1 cellular context compared by ENCODE assay signal in genomic region chr3:127822836-127823589, GRCh38.
A peak's percentile ranks its signal among the peaks of the same experiment; 100 is the strongest.
TF ChIP-seq lines count a peak whose summit lies in the region.

No MANE protein-coding gene starts in this region.

TF ChIP-seq in GM12878, 131 proteins besides CTCF, POLR2A, EP300 and RAD21 (continues in another document):
- TF ChIP-seq DPF2 (IDR thresholded peaks at IDR 0.05) (0 out of 2 replicates have a peak, but pooled peaks have one; percentile 51), ZNF384 (IDR thresholded peaks at IDR 0.05; ENCODE audit: borderline replicate concordance, low read depth, low read length) (no peak), ZNF207 (IDR thresholded peaks at IDR 0.05; ENCODE audit: borderline replicate concordance) (no peak), HDAC6 (IDR thresholded peaks at IDR 0.05; ENCODE audit: unreplicated experiment) (peak; percentile 96), IKZF1 (conservative IDR thresholded peaks at IDR 0.05) (peak; percentile 56; the same call in 1 of the 2 replicates), POLR2AphosphoS5 (IDR thresholded peaks at IDR 0.05; ENCODE audit: low read length) (peak; percentile 44; the same call in 1 of the 2 replicates), YBX1 (IDR thresholded peaks at IDR 0.05) (no peak), NBN (IDR thresholded peaks at IDR 0.05) (0 out of 2 replicates have a peak, but pooled peaks have one; percentile 20), TCF3 (IDR thresholded peaks at IDR 0.05; ENCODE audit: borderline replicate concordance, insufficient read depth, low read depth, low read length) (0 out of 2 replicates have a peak, but pooled peaks have one; percentile 50), RELB (IDR thresholded peaks at IDR 0.05; ENCODE audit: low read depth) (no peak), ASH2L (IDR thresholded peaks at IDR 0.05; ENCODE audit: borderline replicate concordance, low read depth) (0 out of 2 replicates have a peak, but pooled peaks have one; percentile 28), BRCA1 (IDR thresholded peaks at IDR 0.05; ENCODE audit: low read depth, low read length) (no peak), YY1 (IDR thresholded peaks at IDR 0.05; ENCODE audit: low read depth, low read length) (peak; percentile 29; the same call in 1 of the 2 replicates), ZBTB33 (IDR thresholded peaks at IDR 0.05) (no peak), NR2C1 (IDR thresholded peaks at IDR 0.05) (0 out of 2 replicates have a peak, but pooled peaks have one; percentile 19), NKRF (conservative IDR thresholded peaks at IDR 0.05) (peak; percentile 77), EZH2 (IDR thresholded peaks at IDR 0.05; ENCODE audit: borderline replicate concordance, control insufficient read depth, low read depth, low read length) (no peak), STAT1 (conservative IDR thresholded peaks at IDR 0.05) (0 out of 2 replicates have a peak, but pooled peaks have one; percentile 30), FOXM1 (IDR thresholded peaks at IDR 0.05; ENCODE audit: low read depth, low read length) (no peak), LARP7 (IDR thresholded peaks at IDR 0.05) (peak; percentile 66), HDAC2 (IDR thresholded peaks at IDR 0.05) (no peak), TARDBP (IDR thresholded peaks at IDR 0.05; ENCODE audit: borderline replicate concordance) (peak; percentile 62; the same call in 1 of the 2 replicates), CREM (IDR thresholded peaks at IDR 0.05; ENCODE audit: low read depth) (no peak), RAD51 (IDR thresholded peaks at IDR 0.05) (no peak), RCOR1 (conservative IDR thresholded peaks at IDR 0.05; ENCODE audit: low read depth, low read length) (no peak), GATAD2B (conservative IDR thresholded peaks at IDR 0.05; ENCODE audit: low read depth) (peak; percentile 77; the same call in 1 of the 2 replicates), EGR1 (IDR thresholded peaks at IDR 0.05; ENCODE audit: borderline replicate concordance in 1 of 2, low read depth in 2 of 2, low read length in 2 of 2) (peak in 1 of 2 experiments; percentile 47; a peak in 1 of 3 replicates), MTA3 (IDR thresholded peaks at IDR 0.05; ENCODE audit: borderline replicate concordance, low read length) (no peak), NFYA (IDR thresholded peaks at IDR 0.05; ENCODE audit: borderline replicate concordance, low read depth, low read length) (no peak), SREBF2 (IDR thresholded peaks at IDR 0.05; ENCODE audit: low read length) (no peak), PKNOX1 (IDR thresholded peaks at IDR 0.05) (0 out of 2 replicates have a peak, but pooled peaks have one; percentile 7), ZBED1 (IDR thresholded peaks at IDR 0.05; ENCODE audit: borderline replicate concordance) (0 out of 2 replicates have a peak, but pooled peaks have one; percentile 28), PAX5 (IDR thresholded peaks at IDR 0.05; ENCODE audit: borderline replicate concordance, low read depth, low read length) (peak; percentile 38; the same call in 1 of the 2 replicates), ZNF622 (IDR thresholded peaks at IDR 0.05) (no peak), BACH1 (IDR thresholded peaks at IDR 0.05; ENCODE audit: borderline replicate concordance) (peak; percentile 82), CBFB (IDR thresholded peaks at IDR 0.05; ENCODE audit: low read depth) (no peak), SMC3 (IDR thresholded peaks at IDR 0.05; ENCODE audit: borderline replicate concordance, low read length) (peak; percentile 34; the same call in 1 of the 2 replicates), BHLHE40 (IDR thresholded peaks at IDR 0.05; ENCODE audit: borderline replicate concordance in 1 of 2, low read depth in 2 of 2, low read length in 1 of 2) (peak; percentile 29 to 46; a peak in 2 of 4 replicates), RFX5 (IDR thresholded peaks at IDR 0.05; ENCODE audit: low read depth, low read length) (no peak), USF2 (IDR thresholded peaks at IDR 0.05; ENCODE audit: borderline replicate concordance, low read depth, low read length) (no peak), SP1 (IDR thresholded peaks at IDR 0.05; ENCODE audit: low read depth, low read length) (no peak), MYC (IDR thresholded peaks at IDR 0.05; ENCODE audit: insufficient read depth, insufficient read length, insufficient replicate concordance, low read length, severe bottlenecking) (peak; percentile 23)
- TF ChIP-seq, protein P1, sequence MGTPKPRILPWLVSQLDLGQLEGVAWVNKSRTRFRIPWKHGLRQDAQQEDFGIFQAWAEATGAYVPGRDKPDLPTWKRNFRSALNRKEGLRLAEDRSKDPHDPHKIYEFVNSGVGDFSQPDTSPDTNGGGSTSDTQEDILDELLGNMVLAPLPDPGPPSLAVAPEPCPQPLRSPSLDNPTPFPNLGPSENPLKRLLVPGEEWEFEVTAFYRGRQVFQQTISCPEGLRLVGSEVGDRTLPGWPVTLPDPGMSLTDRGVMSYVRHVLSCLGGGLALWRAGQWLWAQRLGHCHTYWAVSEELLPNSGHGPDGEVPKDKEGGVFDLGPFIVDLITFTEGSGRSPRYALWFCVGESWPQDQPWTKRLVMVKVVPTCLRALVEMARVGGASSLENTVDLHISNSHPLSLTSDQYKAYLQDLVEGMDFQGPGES (IDR thresholded peaks at IDR 0.05): no peak
- TF ChIP-seq, protein P2, sequence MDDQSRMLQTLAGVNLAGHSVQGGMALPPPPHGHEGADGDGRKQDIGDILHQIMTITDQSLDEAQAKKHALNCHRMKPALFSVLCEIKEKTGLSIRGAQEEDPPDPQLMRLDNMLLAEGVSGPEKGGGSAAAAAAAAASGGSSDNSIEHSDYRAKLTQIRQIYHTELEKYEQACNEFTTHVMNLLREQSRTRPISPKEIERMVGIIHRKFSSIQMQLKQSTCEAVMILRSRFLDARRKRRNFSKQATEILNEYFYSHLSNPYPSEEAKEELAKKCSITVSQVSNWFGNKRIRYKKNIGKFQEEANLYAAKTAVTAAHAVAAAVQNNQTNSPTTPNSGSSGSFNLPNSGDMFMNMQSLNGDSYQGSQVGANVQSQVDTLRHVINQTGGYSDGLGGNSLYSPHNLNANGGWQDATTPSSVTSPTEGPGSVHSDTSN (IDR thresholded peaks at IDR 0.05; ENCODE audit: insufficient replicate concordance, low read depth, low read length): no peak
- TF ChIP-seq, protein P3, sequence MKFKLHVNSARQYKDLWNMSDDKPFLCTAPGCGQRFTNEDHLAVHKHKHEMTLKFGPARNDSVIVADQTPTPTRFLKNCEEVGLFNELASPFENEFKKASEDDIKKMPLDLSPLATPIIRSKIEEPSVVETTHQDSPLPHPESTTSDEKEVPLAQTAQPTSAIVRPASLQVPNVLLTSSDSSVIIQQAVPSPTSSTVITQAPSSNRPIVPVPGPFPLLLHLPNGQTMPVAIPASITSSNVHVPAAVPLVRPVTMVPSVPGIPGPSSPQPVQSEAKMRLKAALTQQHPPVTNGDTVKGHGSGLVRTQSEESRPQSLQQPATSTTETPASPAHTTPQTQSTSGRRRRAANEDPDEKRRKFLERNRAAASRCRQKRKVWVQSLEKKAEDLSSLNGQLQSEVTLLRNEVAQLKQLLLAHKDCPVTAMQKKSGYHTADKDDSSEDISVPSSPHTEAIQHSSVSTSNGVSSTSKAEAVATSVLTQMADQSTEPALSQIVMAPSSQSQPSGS (IDR thresholded peaks at IDR 0.05; ENCODE audit: low read length): no peak
- TF ChIP-seq, protein P4, sequence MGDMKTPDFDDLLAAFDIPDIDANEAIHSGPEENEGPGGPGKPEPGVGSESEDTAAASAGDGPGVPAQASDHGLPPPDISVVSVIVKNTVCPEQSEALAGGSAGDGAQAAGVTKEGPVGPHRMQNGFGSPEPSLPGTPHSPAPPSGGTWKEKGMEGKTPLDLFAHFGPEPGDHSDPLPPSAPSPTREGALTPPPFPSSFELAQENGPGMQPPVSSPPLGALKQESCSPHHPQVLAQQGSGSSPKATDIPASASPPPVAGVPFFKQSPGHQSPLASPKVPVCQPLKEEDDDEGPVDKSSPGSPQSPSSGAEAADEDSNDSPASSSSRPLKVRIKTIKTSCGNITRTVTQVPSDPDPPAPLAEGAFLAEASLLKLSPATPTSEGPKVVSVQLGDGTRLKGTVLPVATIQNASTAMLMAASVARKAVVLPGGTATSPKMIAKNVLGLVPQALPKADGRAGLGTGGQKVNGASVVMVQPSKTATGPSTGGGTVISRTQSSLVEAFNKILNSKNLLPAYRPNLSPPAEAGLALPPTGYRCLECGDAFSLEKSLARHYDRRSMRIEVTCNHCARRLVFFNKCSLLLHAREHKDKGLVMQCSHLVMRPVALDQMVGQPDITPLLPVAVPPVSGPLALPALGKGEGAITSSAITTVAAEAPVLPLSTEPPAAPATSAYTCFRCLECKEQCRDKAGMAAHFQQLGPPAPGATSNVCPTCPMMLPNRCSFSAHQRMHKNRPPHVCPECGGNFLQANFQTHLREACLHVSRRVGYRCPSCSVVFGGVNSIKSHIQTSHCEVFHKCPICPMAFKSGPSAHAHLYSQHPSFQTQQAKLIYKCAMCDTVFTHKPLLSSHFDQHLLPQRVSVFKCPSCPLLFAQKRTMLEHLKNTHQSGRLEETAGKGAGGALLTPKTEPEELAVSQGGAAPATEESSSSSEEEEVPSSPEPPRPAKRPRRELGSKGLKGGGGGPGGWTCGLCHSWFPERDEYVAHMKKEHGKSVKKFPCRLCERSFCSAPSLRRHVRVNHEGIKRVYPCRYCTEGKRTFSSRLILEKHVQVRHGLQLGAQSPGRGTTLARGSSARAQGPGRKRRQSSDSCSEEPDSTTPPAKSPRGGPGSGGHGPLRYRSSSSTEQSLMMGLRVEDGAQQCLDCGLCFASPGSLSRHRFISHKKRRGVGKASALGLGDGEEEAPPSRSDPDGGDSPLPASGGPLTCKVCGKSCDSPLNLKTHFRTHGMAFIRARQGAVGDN (IDR thresholded peaks at IDR 0.05): peak; percentile 26
- TF ChIP-seq, protein P5, sequence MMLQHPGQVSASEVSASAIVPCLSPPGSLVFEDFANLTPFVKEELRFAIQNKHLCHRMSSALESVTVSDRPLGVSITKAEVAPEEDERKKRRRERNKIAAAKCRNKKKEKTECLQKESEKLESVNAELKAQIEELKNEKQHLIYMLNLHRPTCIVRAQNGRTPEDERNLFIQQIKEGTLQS (IDR thresholded peaks at IDR 0.05; ENCODE audit: borderline replicate concordance, extremely low read depth, low read depth, low read length): no peak
- TF ChIP-seq, protein P6, sequence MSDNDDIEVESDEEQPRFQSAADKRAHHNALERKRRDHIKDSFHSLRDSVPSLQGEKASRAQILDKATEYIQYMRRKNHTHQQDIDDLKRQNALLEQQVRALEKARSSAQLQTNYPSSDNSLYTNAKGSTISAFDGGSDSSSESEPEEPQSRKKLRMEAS (IDR thresholded peaks at IDR 0.05; ENCODE audit: low read depth, low read length): peak; percentile 11; the same call in 1 of the 2 replicates
